In the genomic region with DNA sequence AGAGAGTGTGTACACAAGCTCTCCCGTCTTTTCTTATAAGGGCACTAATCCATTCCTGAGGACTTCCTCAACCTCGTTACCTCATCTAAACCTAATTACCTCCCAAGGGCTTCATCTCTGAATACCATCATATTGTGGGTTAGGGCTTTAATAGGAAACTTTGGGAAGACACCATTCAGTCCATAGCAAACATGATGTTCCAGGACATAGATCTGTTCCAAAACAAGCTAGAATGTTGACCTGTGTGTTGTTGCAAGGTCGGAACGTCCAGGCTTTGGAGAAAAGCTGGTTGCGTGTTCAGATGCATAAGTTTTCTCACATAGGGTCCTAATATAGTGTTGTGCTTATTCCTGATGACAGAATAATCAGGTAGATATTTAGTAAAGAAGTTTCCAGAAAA, we compare ENCODE assay signal across 17 cellular contexts. TPM values are rescaled to one million over a fixed set of nuclear protein-coding genes. Genes with fewer than 3 reads are reported as not detected.
DNase-seq lines count a peak whose midpoint lies in the region; ATAC-seq and TF ChIP-seq lines count a peak whose summit lies in the region.
"Had no signal": no experiment of that assay in that cellular context is flagged by ENCODE, and none has a peak within 500 bp of the region (broad histone marks: within the 10 kb centered on the region; RNA-seq: fewer than 3 reads in every experiment).

No MANE protein-coding gene starts in this region.

- peaks cover 2% of the 10 kb centered on the region; the same call in 1 of the 2 replicates for H3K36me3 Mint-ChIP-seq in WTC11
- peaks cover 4% of the 10 kb centered on the region for H3K36me3 Mint-ChIP-seq in neural progenitor cell
- peaks cover 3% of the 10 kb centered on the region for H3K36me3 Mint-ChIP-seq in stimulated activated effector memory CD8-positive, alpha-beta T cell treated with anti-CD3 and anti-CD28 coated beads, Interleukin-12 subunit alpha, Interleukin-12 subunit beta, amount 100 ng/mL, for 72 hours

- no peak for TF ChIP-seq CTCF in WTC11 (IDR thresholded peaks at IDR 0.05)
- TF ChIP-seq CTCF in neural progenitor cell (IDR thresholded peaks at IDR 0.05) = no peak

- H3K9me3 Mint-ChIP-seq in WTC11 (no peaks in the 10 kb centered on the region), neural progenitor cell (no peaks in the 10 kb centered on the region)
- H3K9me3 Mint-ChIP-seq in stimulated activated effector memory CD8-positive, alpha-beta T cell treated with anti-CD3 and anti-CD28 coated beads, Interleukin-12 subunit alpha, Interleukin-12 subunit beta, amount 100 ng/mL, for 72 hours = no peaks in the 10 kb centered on the region
- H3K9me3 Mint-ChIP-seq: CD4-positive, CD25-positive, alpha-beta regulatory T cell had no signal

- H3K79me2 ChIP-seq in neural progenitor cell (ENCODE audit: low read depth) = no peaks in the 10 kb centered on the region

- ATAC-seq in WTC11 = no peak
- ATAC-seq in stimulated activated effector memory CD8-positive, alpha-beta T cell treated with anti-CD3 and anti-CD28 coated beads, Interleukin-12 subunit alpha, Interleukin-12 subunit beta, amount 100 ng/mL, for 72 hours = no peak
- ATAC-seq: GM12878 had no signal

- no peak overlapping the region for H2AFZ ChIP-seq in neural progenitor cell (replicated peaks)

- CTCF ChIA-PET in WTC11 (lab: Charles Lee) = interaction anchor here (0.9 kb wide), 1 partner anchor 10 kb away, joined by 3 read pairs; the partner anchor contains the start of genes GANC and TMEM87A

- POLR2A ChIA-PET in WTC11 (lab: Charles Lee) = no interaction called here

- H3F3A ChIP-seq in neural progenitor cell (ENCODE audit: low read depth) = no peaks in the 10 kb centered on the region

- no peaks in the 10 kb centered on the region for H4K20me1 ChIP-seq in neural progenitor cell (ENCODE audit: low read depth)
- H4K20me1 ChIP-seq: BLaER1 had no signal

- H3K4me3 ChIP-seq in neural progenitor cell = no peak overlapping the region
- H3K4me3 ChIP-seq: BLaER1, GM12878 had no signal

- H3K27ac ChIP-seq in neural progenitor cell = no peak overlapping the region
- H3K27ac ChIP-seq: 22Rv1, BLaER1 had no signal

- H3K4me1 ChIP-seq in neural progenitor cell = no peaks in the 10 kb centered on the region
- H3K4me1 ChIP-seq: BLaER1 had no signal

- H3K9me3 ChIP-seq in neural progenitor cell (ENCODE audit: low read depth) = no peaks in the 10 kb centered on the region
- H3K9me3 ChIP-seq: BLaER1 had no signal

- H3K4me1 Mint-ChIP-seq in WTC11 = no peaks in the 10 kb centered on the region
- no peaks in the 10 kb centered on the region for H3K4me1 Mint-ChIP-seq in neural progenitor cell
- H3K4me1 Mint-ChIP-seq in stimulated activated effector memory CD8-positive, alpha-beta T cell treated with anti-CD3 and anti-CD28 coated beads, Interleukin-12 subunit alpha, Interleukin-12 subunit beta, amount 100 ng/mL, for 72 hours = no peaks in the 10 kb centered on the region

- DNase-seq in NCI-H82 treated with DMSO at 0.1 percent for 48 hours (lab: John Stamatoyannopoulos, UW; ENCODE audit: unreplicated experiment) (peak; percentile 13), NCI-H82 (lab: John Stamatoyannopoulos, UW) (no peak), WTC11 (ENCODE audit: low spot score) (no peak), neural progenitor cell (ENCODE audit: low spot score) (no peak), T1000 (lab: John Stamatoyannopoulos, UW) (no peak), NK-92 (lab: John Stamatoyannopoulos, UW; ENCODE audit: unreplicated experiment) (no peak), medulla oblongata (ENCODE audit: extremely low spot score) (no peak)
- no peak for DNase-seq in stimulated activated effector memory CD8-positive, alpha-beta T cell treated with anti-CD3 and anti-CD28 coated beads, Interleukin-12 subunit alpha, Interleukin-12 subunit beta, amount 100 ng/mL, for 72 hours (ENCODE audit: low spot score in 2 of 2)
- DNase-seq: AML-193; Calu3; CD4-positive, CD25-positive, alpha-beta regulatory T cell; DMS 273 treated with DMSO at 0.1 percent for 48 hours; HCEC 1CT; IMR-90 had no signal

- H3K36me3 ChIP-seq in neural progenitor cell = no peaks in the 10 kb centered on the region

- H3K27ac Mint-ChIP-seq in WTC11 (0 out of 2 replicates have a peak overlapping the region, but pooled peaks have one; percentile 32), neural progenitor cell (no peak overlapping the region)
- H3K27ac Mint-ChIP-seq in stimulated activated effector memory CD8-positive, alpha-beta T cell treated with anti-CD3 and anti-CD28 coated beads, Interleukin-12 subunit alpha, Interleukin-12 subunit beta, amount 100 ng/mL, for 72 hours = peak overlapping the region; percentile 17
- H3K27ac Mint-ChIP-seq: CD4-positive, CD25-positive, alpha-beta regulatory T cell had no signal

- H3K27me3 ChIP-seq in neural progenitor cell = no peaks in the 10 kb centered on the region
- H3K27me3 ChIP-seq: BLaER1 had no signal

- H3K4me2 ChIP-seq in neural progenitor cell = no peak overlapping the region
- H3K4me2 ChIP-seq: BLaER1 had no signal

- H3K27me3 Mint-ChIP-seq in WTC11 (ENCODE audit: low read depth) = no peaks in the 10 kb centered on the region
- no peaks in the 10 kb centered on the region for H3K27me3 Mint-ChIP-seq in neural progenitor cell (ENCODE audit: insufficient read depth, low read depth)
- H3K27me3 Mint-ChIP-seq: CD4-positive, CD25-positive, alpha-beta regulatory T cell had no signal

- H3K9ac ChIP-seq in neural progenitor cell = peak overlapping the region; percentile 16
- H3K9ac ChIP-seq: BLaER1 had no signal

- H3K4me3 Mint-ChIP-seq in WTC11 = no peak overlapping the region
- H3K4me3 Mint-ChIP-seq in neural progenitor cell = no peak overlapping the region
- H3K4me3 Mint-ChIP-seq in stimulated activated effector memory CD8-positive, alpha-beta T cell treated with anti-CD3 and anti-CD28 coated beads, Interleukin-12 subunit alpha, Interleukin-12 subunit beta, amount 100 ng/mL, for 72 hours = no peak overlapping the region
- H3K4me3 Mint-ChIP-seq: CD4-positive, CD25-positive, alpha-beta regulatory T cell had no signal

TF ChIP-seq in WTC11, 78 proteins besides CTCF, POLR2A, EP300 and RAD21 (continues in another document):
- TF ChIP-seq, protein P1, sequence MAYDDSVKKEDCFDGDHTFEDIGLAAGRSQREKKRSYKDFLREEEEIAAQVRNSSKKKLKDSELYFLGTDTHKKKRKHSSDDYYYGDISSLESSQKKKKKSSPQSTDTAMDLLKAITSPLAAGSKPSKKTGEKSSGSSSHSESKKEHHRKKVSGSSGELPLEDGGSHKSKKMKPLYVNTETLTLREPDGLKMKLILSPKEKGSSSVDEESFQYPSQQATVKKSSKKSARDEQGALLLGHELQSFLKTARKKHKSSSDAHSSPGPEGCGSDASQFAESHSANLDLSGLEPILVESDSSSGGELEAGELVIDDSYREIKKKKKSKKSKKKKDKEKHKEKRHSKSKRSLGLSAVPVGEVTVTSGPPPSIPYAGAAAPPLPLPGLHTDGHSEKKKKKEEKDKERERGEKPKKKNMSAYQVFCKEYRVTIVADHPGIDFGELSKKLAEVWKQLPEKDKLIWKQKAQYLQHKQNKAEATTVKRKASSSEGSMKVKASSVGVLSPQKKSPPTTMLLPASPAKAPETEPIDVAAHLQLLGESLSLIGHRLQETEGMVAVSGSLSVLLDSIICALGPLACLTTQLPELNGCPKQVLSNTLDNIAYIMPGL (CRISPR knock-in tag; IDR thresholded peaks at IDR 0.05) = no peak
- TF ChIP-seq ZNF396 (CRISPR knock-in tag; IDR thresholded peaks at IDR 0.05; ENCODE audit: borderline replicate concordance) (no peak), FOXJ3 (CRISPR knock-in tag; IDR thresholded peaks at IDR 0.05; ENCODE audit: borderline replicate concordance) (no peak), AR (CRISPR knock-in tag; IDR thresholded peaks at IDR 0.05) (no peak), ZNF138 (CRISPR knock-in tag; conservative IDR thresholded peaks at IDR 0.05) (no peak), TEAD4 (CRISPR knock-in tag; IDR thresholded peaks at IDR 0.05) (no peak), SMAD4 (CRISPR knock-in tag; IDR thresholded peaks at IDR 0.05) (no peak), NR2C2 (CRISPR knock-in tag; IDR thresholded peaks at IDR 0.05) (no peak), HMGA2 (CRISPR knock-in tag; IDR thresholded peaks at IDR 0.05) (no peak)
- TF ChIP-seq, protein P2, sequence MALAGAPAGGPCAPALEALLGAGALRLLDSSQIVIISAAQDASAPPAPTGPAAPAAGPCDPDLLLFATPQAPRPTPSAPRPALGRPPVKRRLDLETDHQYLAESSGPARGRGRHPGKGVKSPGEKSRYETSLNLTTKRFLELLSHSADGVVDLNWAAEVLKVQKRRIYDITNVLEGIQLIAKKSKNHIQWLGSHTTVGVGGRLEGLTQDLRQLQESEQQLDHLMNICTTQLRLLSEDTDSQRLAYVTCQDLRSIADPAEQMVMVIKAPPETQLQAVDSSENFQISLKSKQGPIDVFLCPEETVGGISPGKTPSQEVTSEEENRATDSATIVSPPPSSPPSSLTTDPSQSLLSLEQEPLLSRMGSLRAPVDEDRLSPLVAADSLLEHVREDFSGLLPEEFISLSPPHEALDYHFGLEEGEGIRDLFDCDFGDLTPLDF (CRISPR knock-in tag; IDR thresholded peaks at IDR 0.05) = no peak

RNA-seq across cellular contexts. Expression of gene TMEM87A, which starts 9.7 kb away (rescaled TPM):
- total RNA-seq in WTC11 (2021) (28.6 to 32.4 TPM (median 30.5 TPM) in 3 replicates), neural progenitor cell (ENCODE audit: low replicate concordance) (43.3 and 47.0 TPM in 2 replicates)

RNA-seq across cellular contexts. Expression of gene GANC, which starts 9.9 kb away (rescaled TPM):
- 18.5 to 20.5 TPM (median 19.6 TPM) in 3 replicates for total RNA-seq in WTC11 (2021)
- 11.6 and 22.7 TPM in 2 replicates for total RNA-seq in neural progenitor cell (ENCODE audit: low replicate concordance)
